8 cellular contexts compared by ENCODE assay signal in genomic region chr1:206563367-206563953, GRCh38. TPM values are rescaled to one million over a fixed set of nuclear protein-coding genes. Genes with fewer than 3 reads are reported as not detected.
DNase-seq lines count a peak whose midpoint lies in the region; ATAC-seq and TF ChIP-seq lines count a peak whose summit lies in the region.

No MANE protein-coding gene starts in this region.

- H3K9me3 Mint-ChIP-seq in activated naive CD4-positive, alpha-beta T cell treated with anti-CD3 and anti-CD28 coated beads, Interleukin-2, amount 10 ng/mL, durations not matched to agents 7 days and 5 days: no peaks in the 10 kb centered on the region

- no peak for TF ChIP-seq CTCF in OCI-LY7 (conservative IDR thresholded peaks at IDR 0.05; ENCODE audit: low read length)

- H3K9me2 ChIP-seq in OCI-LY7 (ENCODE audit: insufficient read depth, low read length): no peaks in the 10 kb centered on the region

- H3K9me3 ChIP-seq in OCI-LY7 (ENCODE audit: low read length): no peaks in the 10 kb centered on the region
- H3K9me3 ChIP-seq in thymus (ENCODE audit: control insufficient read depth): no peaks in the 10 kb centered on the region
- no peaks in the 10 kb centered on the region for H3K9me3 ChIP-seq in SJCRH30 (replicated peaks)

- DNase-seq in activated naive CD4-positive, alpha-beta T cell treated with anti-CD3 and anti-CD28 coated beads, Interleukin-2, amount 10 ng/mL, durations not matched to agents 7 days and 5 days: no peak
- DNase-seq in activated naive CD4-positive, alpha-beta T cell treated with Interleukin-2 at 50 U/mL for 16 hours: no peak
- DNase-seq in OCI-LY7 (ENCODE audit: low spot score) (no peak), SJCRH30 (no peak), KG1 (lab: John Stamatoyannopoulos, UW) (no peak), NCI-H187 treated with DMSO at 0.1 percent for 48 hours (lab: John Stamatoyannopoulos, UW) (no peak)

- no TSS peak for BruUV-seq in OCI-LY7 (replicated peaks; lab: Mats Ljungman, UMichigan)

- H3K4me1 ChIP-seq in OCI-LY7 (ENCODE audit: insufficient read depth, low read length, poor library complexity, severe bottlenecking) (peaks cover 43% of the 10 kb centered on the region), thymus (ENCODE audit: control insufficient read depth, insufficient read depth, low read length) (peaks cover 85% of the 10 kb centered on the region), SJCRH30 (peaks cover 47% of the 10 kb centered on the region)

- peak; percentile 31 for ATAC-seq in HG02870 (IDR thresholded peaks at IDR 0.05; ENCODE audit: unreplicated experiment)

- H3K36me3 ChIP-seq in OCI-LY7 (ENCODE audit: insufficient read depth, low read length): peaks cover 6% of the 10 kb centered on the region
- H3K36me3 ChIP-seq in thymus (ENCODE audit: control insufficient read depth, insufficient read depth): peaks cover 37% of the 10 kb centered on the region
- no peaks in the 10 kb centered on the region for H3K36me3 ChIP-seq in SJCRH30

- peak overlapping the region; percentile 74 for H3K4me2 ChIP-seq in OCI-LY7 (ENCODE audit: low read length)

- peaks cover 95% of the 10 kb centered on the region for H3K36me3 Mint-ChIP-seq in activated naive CD4-positive, alpha-beta T cell treated with anti-CD3 and anti-CD28 coated beads, Interleukin-2, amount 10 ng/mL, durations not matched to agents 7 days and 5 days

- H3K4me3 ChIP-seq in OCI-LY7 (ENCODE audit: low read depth, low read length, poor library complexity, severe bottlenecking) (peak overlapping the region; percentile 52), thymus (ENCODE audit: low read length) (peak overlapping the region; percentile 23), SJCRH30 (no peak overlapping the region)

- H3K27me3 ChIP-seq in thymus (ENCODE audit: control insufficient read depth, insufficient read depth) (no peaks in the 10 kb centered on the region), SJCRH30 (no peaks in the 10 kb centered on the region)

- intact Hi-C loops in OCI-LY7 (cut with micrococcal nuclease; ENCODE audit: unreplicated experiment): loop anchor here (2.0 kb wide), 1 partner anchor 19 kb away; no protein-coding TSS in a partner anchor

- H3K4me1 Mint-ChIP-seq in activated naive CD4-positive, alpha-beta T cell treated with anti-CD3 and anti-CD28 coated beads, Interleukin-2, amount 10 ng/mL, durations not matched to agents 7 days and 5 days: peaks cover 92% of the 10 kb centered on the region

- H2AFZ ChIP-seq in OCI-LY7 (ENCODE audit: low read length): peak overlapping the region; percentile 81; the same call in 1 of the 2 replicates

- no peaks in the 10 kb centered on the region; the same call in 1 of the 2 replicates for H3K79me2 ChIP-seq in OCI-LY7 (ENCODE audit: insufficient read depth, low read depth, low read length)

- WGBS in thymus: 5% methylated on average over 1 of the region's 1 CpG

- H3K27me3 Mint-ChIP-seq in activated naive CD4-positive, alpha-beta T cell treated with anti-CD3 and anti-CD28 coated beads, Interleukin-2, amount 10 ng/mL, durations not matched to agents 7 days and 5 days: no peaks in the 10 kb centered on the region

- POLR2A ChIA-PET in OCI-LY7 (lab: Charles Lee): interaction anchor here (0.7 to 2.2 kb wide), 7 partner anchors 8 to 146 kb away, joined by 3 to 8 read pairs (median 4); no protein-coding TSS in a partner anchor

- CTCF ChIA-PET in activated naive CD4-positive, alpha-beta T cell treated with anti-CD3 and anti-CD28 coated beads, Interleukin-2, amount 10 ng/mL, durations not matched to agents 7 days and 5 days (lab: Charles Lee): interaction anchor here (1.1 to 19.4 kb wide), 6 partner anchors 10 to 28 kb away, joined by 3 to 414 read pairs (median 13); no protein-coding TSS in a partner anchor
- CTCF ChIA-PET in OCI-LY7 (lab: Charles Lee; ENCODE audit: unreplicated experiment): interaction anchor here (0.9 to 1.1 kb wide), 2 partner anchors 10 to 18 kb away, joined by 3 read pairs; no protein-coding TSS in a partner anchor

- peak overlapping the region; percentile 93 for H3K27ac Mint-ChIP-seq in activated naive CD4-positive, alpha-beta T cell treated with anti-CD3 and anti-CD28 coated beads, Interleukin-2, amount 10 ng/mL, durations not matched to agents 7 days and 5 days

- H4K20me1 ChIP-seq in OCI-LY7 (ENCODE audit: insufficient read depth, low read length): no peaks in the 10 kb centered on the region

- H3K27ac ChIP-seq in OCI-LY7 (ENCODE audit: low read depth, low read length, poor library complexity, severe bottlenecking) (peak overlapping the region; percentile 55), thymus (ENCODE audit: low read depth) (peak overlapping the region; percentile 64), SJCRH30 (no peak overlapping the region)

- H3K4me3 Mint-ChIP-seq in activated naive CD4-positive, alpha-beta T cell treated with anti-CD3 and anti-CD28 coated beads, Interleukin-2, amount 10 ng/mL, durations not matched to agents 7 days and 5 days: peak overlapping the region; percentile 56

RNA-seq across cellular contexts. Expression of gene EIF2D, which starts 48.8 kb away (rescaled TPM):
- total RNA-seq in OCI-LY7 (2014; rRNA removed; shearing (Covaris generic)): 85.4 and 89.3 TPM in 2 replicates
- total RNA-seq in OCI-LY7 (2022): 68.6 and 72.3 TPM in 2 replicates
- polyA plus RNA-seq in thymus: 43.2 TPM
- 36.7 and 39.6 TPM in 2 replicates for total RNA-seq in SJCRH30 (2014; rRNA removed; shearing (Covaris generic))

RNA-seq across cellular contexts. Expression of gene RASSF5, which starts 56.1 kb away (rescaled TPM):
- total RNA-seq in OCI-LY7 (2014; rRNA removed; shearing (Covaris generic)): 19.8 and 21.4 TPM in 2 replicates
- total RNA-seq in OCI-LY7 (2022): 25.7 and 30.0 TPM in 2 replicates
- polyA plus RNA-seq in thymus: 54.3 TPM
- total RNA-seq in SJCRH30 (2014; rRNA removed; shearing (Covaris generic)): 9.5 TPM in 2 replicates
